Comparison of ENCODE assay signal across 8 cellular contexts in genomic region chr15:90200534-90201139, GRCh38. TPM values are rescaled to one million over a fixed set of nuclear protein-coding genes. Genes with fewer than 3 reads are reported as not detected.
DNase-seq lines count a peak whose midpoint lies in the region; ATAC-seq and TF ChIP-seq lines count a peak whose summit lies in the region.

No MANE protein-coding gene starts in this region.

- H3K4me1 ChIP-seq in BLaER1 (peaks cover 50% of the 10 kb centered on the region), GM23248 (ENCODE audit: insufficient read depth) (peaks cover 7% of the 10 kb centered on the region; the same call in 1 of the 2 replicates), sigmoid colon (peaks cover 0 to 54% (median 47%) of the 10 kb centered on the region in 4 donors)

- H3K9me3 ChIP-seq in BLaER1: no peaks in the 10 kb centered on the region
- H3K9me3 ChIP-seq in GM23248 (ENCODE audit: low read depth): no peaks in the 10 kb centered on the region
- H3K9me3 ChIP-seq in sigmoid colon: no peaks in the 10 kb centered on the region

- TF ChIP-seq POLR2A in sigmoid colon (IDR thresholded peaks at IDR 0.05): no peak

- whole genome bisulfite sequencing in GM23248 (ENCODE audit: low coverage in 1 of 2, low lambda C conversion rate in 2 of 2, missing lambda C conversion rate in 2 of 2), 2 experiments: 12 to 13% methylated on average over 22 to 25 of the region's 25 CpGs
- WGBS in sigmoid colon, 2 donors: 16 to 30% methylated on average over 25 of the region's 25 CpGs

- H3K27me3 ChIP-seq in BLaER1 (no peaks in the 10 kb centered on the region), GM23248 (replicated peaks; ENCODE audit: insufficient read depth) (no peaks in the 10 kb centered on the region), sigmoid colon (no peaks in the 10 kb centered on the region)

- TF ChIP-seq EP300 in sigmoid colon (IDR thresholded peaks at IDR 0.05): no peak

- H3K4me3 ChIP-seq in BLaER1 (peak overlapping the region; percentile 86), GM23248 (peak overlapping the region; percentile 80), sigmoid colon (peak overlapping the region; percentile 49 to 91 (median 81))

- DNase-seq in GM23248 (no peak), SK-N-DZ (ENCODE audit: low spot score) (peak; percentile 27), globus pallidus (ENCODE audit: low spot score) (peak; percentile 44), sigmoid colon (no peak), AG08396 (ENCODE audit: low spot score) (no peak)
- no peak for DNase-seq in activated effector memory CD4-positive, alpha-beta T cell treated with Interleukin-2 at 50 U/mL for 16 hours

- peaks cover 13% of the 10 kb centered on the region; the same call in 1 of the 2 replicates for H3F3A ChIP-seq in GM23248 (ENCODE audit: insufficient read depth)

- peak overlapping the region; percentile 79 for H2AFZ ChIP-seq in GM23248

- H3K9ac ChIP-seq in BLaER1 (peak overlapping the region; percentile 84), GM23248 (peak overlapping the region; percentile 71)

- in situ Hi-C loops in GM23248 (cut with MboI): no loop called here

- H3K79me2 ChIP-seq in GM23248 (ENCODE audit: insufficient read depth): no peaks in the 10 kb centered on the region

- H3K36me3 ChIP-seq in BLaER1: peaks cover 11% of the 10 kb centered on the region; the same call in 1 of the 2 replicates
- H3K36me3 ChIP-seq in GM23248 (ENCODE audit: low read depth): no peaks in the 10 kb centered on the region
- H3K36me3 ChIP-seq in sigmoid colon: peaks cover 0 to 6% (median 0%) of the 10 kb centered on the region in 4 donors

- H3K27ac ChIP-seq in BLaER1 (peak overlapping the region; percentile 88), GM23248 (no peak overlapping the region), sigmoid colon (peak overlapping the region; percentile 85 to 92 (median 88))

- intact Hi-C loops in sigmoid colon (cut with DNase I): no loop called here

- ATAC-seq in HG03342 (IDR thresholded peaks at IDR 0.05; ENCODE audit: unreplicated experiment): no peak

- H3K9me2 ChIP-seq in GM23248 (ENCODE audit: insufficient read depth): no peaks in the 10 kb centered on the region

- H4K20me1 ChIP-seq in BLaER1: peaks cover 41% of the 10 kb centered on the region
- H4K20me1 ChIP-seq in GM23248 (ENCODE audit: insufficient read depth): no peaks in the 10 kb centered on the region

- H3K4me2 ChIP-seq in BLaER1 (peak overlapping the region; percentile 99), GM23248 (ENCODE audit: unreplicated experiment) (peak overlapping the region; percentile 81)

- no peak for TF ChIP-seq CTCF in sigmoid colon (IDR thresholded peaks at IDR 0.05)

RNA-seq across cellular contexts. Expression of gene SEMA4B, which starts 0.5 kb away (rescaled TPM):
- total RNA-seq in GM23248 (2014; rRNA removed; shearing (Covaris generic)): 3.2 and 3.6 TPM in 2 replicates
- 4.5 and 4.7 TPM in 2 replicates for polyA plus RNA-seq in GM23248 (2016; fragmentation: Nextera tagmentation; extraction: Ambion mirVana)
- 6.4 and 14.3 TPM in 2 replicates for polyA plus RNA-seq in SK-N-DZ (2014; cell fraction: cytosol; rRNA removed)
- 4.4 and 11.4 TPM in 2 replicates for polyA plus RNA-seq in SK-N-DZ (2014; cell fraction: nucleus; rRNA removed)
- 10 to 100 TPM; 42.0 to 72.4 (median 58.6) TPM for total RNA-seq in sigmoid colon
- 10 to 100 TPM; 10.6 to 94.5 (median 11.4) TPM for polyA plus RNA-seq in sigmoid colon

RNA-seq across cellular contexts. Expression of gene CIB1, which starts 33.1 kb away (rescaled TPM):
- total RNA-seq in GM23248 (2014; rRNA removed; shearing (Covaris generic)): 30.7 and 45.8 TPM in 2 replicates
- polyA plus RNA-seq in GM23248 (2016; fragmentation: Nextera tagmentation; extraction: Ambion mirVana) (123 and 129 TPM in 2 replicates), sigmoid colon (100 to 1,000 TPM; 283 to 436 (median 359) TPM)
- polyA plus RNA-seq in SK-N-DZ (2014; cell fraction: cytosol; rRNA removed): 5.1 and 9.0 TPM in 2 replicates
- polyA plus RNA-seq in SK-N-DZ (2014; cell fraction: nucleus; rRNA removed): 9.1 and 10.9 TPM in 2 replicates
- 10 to 100 TPM; 18.6 to 35.7 (median 35.5) TPM for total RNA-seq in sigmoid colon

RNA-seq across cellular contexts. Expression of gene GDPGP1, which starts 33.4 kb away (rescaled TPM):
- total RNA-seq in GM23248 (2014; rRNA removed; shearing (Covaris generic)): 9.0 TPM in 2 replicates
- polyA plus RNA-seq in GM23248 (2016; fragmentation: Nextera tagmentation; extraction: Ambion mirVana) (1.3 TPM in 2 replicates), sigmoid colon (10 to 100 TPM in 1 of 3 donors, 1 to 10 TPM in 2; 7.9 to 12.7 (median 9.0) TPM)
- 2.2 and 3.7 TPM in 2 replicates for polyA plus RNA-seq in SK-N-DZ (2014; cell fraction: cytosol; rRNA removed)
- 1.7 and 4.8 TPM in 2 replicates for polyA plus RNA-seq in SK-N-DZ (2014; cell fraction: nucleus; rRNA removed)
- 1 to 10 TPM; 3.0 to 7.5 (median 5.4) TPM for total RNA-seq in sigmoid colon

RNA-seq across cellular contexts. Expression of gene TTLL13, which starts 48.7 kb away (rescaled TPM):
- total RNA-seq in GM23248 (2014; rRNA removed; shearing (Covaris generic)): not detected in 2 replicates
- polyA plus RNA-seq in GM23248 (2016; fragmentation: Nextera tagmentation; extraction: Ambion mirVana) (not detected in 2 replicates), sigmoid colon (under 1 TPM in 1 of 3 donors, not detected in 2; 0.25 TPM)
- not detected in 2 replicates for polyA plus RNA-seq in SK-N-DZ (2014; cell fraction: cytosol; rRNA removed)
- 0.27 TPM in 1 of 2 replicates, not detected in the other for polyA plus RNA-seq in SK-N-DZ (2014; cell fraction: nucleus; rRNA removed)
- not detected for total RNA-seq in sigmoid colon

Comparison
In these comparisons a context has a peak if more than half of its experiments do, and no peak if none do; other contexts are left out.
1. DNase-seq: peak in SK-N-DZ (single experiment) and globus pallidus (single experiment); none in GM23248 (single experiment), sigmoid colon (single experiment), activated effector memory CD4-positive, alpha-beta T cell treated with Interleukin-2 at 50 U/mL for 16 hours (single experiment) and AG08396 (single experiment).
2. Peak in every context shown above with its lines, with median percentiles within 50 percentile points of each other: H3K4me3 ChIP-seq.